ENCODE assay signal across 1 cellular context in genomic region chr19:15296841-15297415, GRCh38.
TF ChIP-seq lines count a peak whose summit lies in the region.

No MANE protein-coding gene starts in this region.

TF ChIP-seq in SK-N-SH, 30 proteins besides CTCF, POLR2A, EP300 and RAD21 (continued from another document):
- TF ChIP-seq, protein P1, sequence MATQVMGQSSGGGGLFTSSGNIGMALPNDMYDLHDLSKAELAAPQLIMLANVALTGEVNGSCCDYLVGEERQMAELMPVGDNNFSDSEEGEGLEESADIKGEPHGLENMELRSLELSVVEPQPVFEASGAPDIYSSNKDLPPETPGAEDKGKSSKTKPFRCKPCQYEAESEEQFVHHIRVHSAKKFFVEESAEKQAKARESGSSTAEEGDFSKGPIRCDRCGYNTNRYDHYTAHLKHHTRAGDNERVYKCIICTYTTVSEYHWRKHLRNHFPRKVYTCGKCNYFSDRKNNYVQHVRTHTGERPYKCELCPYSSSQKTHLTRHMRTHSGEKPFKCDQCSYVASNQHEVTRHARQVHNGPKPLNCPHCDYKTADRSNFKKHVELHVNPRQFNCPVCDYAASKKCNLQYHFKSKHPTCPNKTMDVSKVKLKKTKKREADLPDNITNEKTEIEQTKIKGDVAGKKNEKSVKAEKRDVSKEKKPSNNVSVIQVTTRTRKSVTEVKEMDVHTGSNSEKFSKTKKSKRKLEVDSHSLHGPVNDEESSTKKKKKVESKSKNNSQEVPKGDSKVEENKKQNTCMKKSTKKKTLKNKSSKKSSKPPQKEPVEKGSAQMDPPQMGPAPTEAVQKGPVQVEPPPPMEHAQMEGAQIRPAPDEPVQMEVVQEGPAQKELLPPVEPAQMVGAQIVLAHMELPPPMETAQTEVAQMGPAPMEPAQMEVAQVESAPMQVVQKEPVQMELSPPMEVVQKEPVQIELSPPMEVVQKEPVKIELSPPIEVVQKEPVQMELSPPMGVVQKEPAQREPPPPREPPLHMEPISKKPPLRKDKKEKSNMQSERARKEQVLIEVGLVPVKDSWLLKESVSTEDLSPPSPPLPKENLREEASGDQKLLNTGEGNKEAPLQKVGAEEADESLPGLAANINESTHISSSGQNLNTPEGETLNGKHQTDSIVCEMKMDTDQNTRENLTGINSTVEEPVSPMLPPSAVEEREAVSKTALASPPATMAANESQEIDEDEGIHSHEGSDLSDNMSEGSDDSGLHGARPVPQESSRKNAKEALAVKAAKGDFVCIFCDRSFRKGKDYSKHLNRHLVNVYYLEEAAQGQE (IDR thresholded peaks at IDR 0.05; ENCODE audit: low read depth, low read length) = no peak
- TF ChIP-seq, protein P2, sequence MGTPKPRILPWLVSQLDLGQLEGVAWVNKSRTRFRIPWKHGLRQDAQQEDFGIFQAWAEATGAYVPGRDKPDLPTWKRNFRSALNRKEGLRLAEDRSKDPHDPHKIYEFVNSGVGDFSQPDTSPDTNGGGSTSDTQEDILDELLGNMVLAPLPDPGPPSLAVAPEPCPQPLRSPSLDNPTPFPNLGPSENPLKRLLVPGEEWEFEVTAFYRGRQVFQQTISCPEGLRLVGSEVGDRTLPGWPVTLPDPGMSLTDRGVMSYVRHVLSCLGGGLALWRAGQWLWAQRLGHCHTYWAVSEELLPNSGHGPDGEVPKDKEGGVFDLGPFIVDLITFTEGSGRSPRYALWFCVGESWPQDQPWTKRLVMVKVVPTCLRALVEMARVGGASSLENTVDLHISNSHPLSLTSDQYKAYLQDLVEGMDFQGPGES (IDR thresholded peaks at IDR 0.05; ENCODE audit: low read depth, low read length) = no peak
- TF ChIP-seq MAX (IDR thresholded peaks at IDR 0.05; ENCODE audit: low read depth) (no peak), MXI1 (IDR thresholded peaks at IDR 0.05; ENCODE audit: low read depth, low read length) (no peak), RXRA (IDR thresholded peaks at IDR 0.05; ENCODE audit: borderline replicate concordance, low read depth) (no peak), POLR2AphosphoS5 (IDR thresholded peaks at IDR 0.05; ENCODE audit: low read depth, low read length) (no peak), GABPA (IDR thresholded peaks at IDR 0.05; ENCODE audit: low read depth) (no peak), USF1 (IDR thresholded peaks at IDR 0.05; ENCODE audit: borderline replicate concordance, low read depth) (no peak)
TF ChIP-seq in SK-N-SH: peak in this region for 0.
